In the genomic region with DNA sequence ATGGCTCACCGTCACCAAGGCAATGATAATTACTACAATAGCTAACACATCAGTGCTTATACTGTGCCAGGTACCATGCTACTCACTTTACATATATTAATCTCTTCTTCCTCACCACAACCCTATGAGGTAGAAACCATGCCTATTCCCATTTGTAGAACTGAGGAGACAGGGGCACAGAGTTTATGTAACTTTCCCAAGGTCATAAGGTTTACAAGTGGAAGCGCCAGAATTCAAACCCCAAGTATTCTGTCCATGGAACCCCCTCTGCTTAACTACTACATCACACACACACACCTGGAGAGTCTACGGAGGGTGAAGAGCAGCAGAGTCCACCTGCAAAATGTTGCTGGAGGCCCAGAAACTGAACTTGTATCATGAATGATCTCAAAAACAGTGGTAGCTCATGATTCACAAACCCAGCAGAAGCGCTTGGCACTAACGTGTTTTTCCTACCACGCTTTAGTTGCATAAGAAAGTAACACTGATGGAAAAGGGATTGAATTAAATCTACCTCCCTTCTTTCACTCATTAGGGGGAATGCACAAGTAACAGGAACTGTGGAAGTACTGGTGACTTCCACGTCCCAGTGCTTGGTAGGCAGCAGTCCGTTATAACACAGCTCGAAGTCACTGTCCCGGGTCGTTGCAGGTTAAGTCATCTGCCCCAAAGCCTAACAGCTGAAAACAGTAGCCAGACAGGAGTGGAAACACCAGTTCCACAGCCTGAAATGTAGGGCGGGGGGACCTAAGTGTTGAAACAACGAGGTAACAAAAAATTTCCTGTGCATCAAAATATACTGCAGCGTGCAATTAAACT, we compare ENCODE assay signal across 8 cellular contexts. TPM values are rescaled to one million over a fixed set of nuclear protein-coding genes. Genes with fewer than 3 reads are reported as not detected.
DNase-seq lines count a peak whose midpoint lies in the region; ATAC-seq lines count a peak whose summit lies in the region.

No MANE protein-coding gene starts in this region.

- H3K4me1 Mint-ChIP-seq in naive B cell, result peaks cover 50 to 65% (median 64%) of the 10 kb centered on the region in 3 donors

- peak overlapping the region in 5 of 6 donors; percentile 30 to 99 (median 58) for H3K27ac Mint-ChIP-seq in naive B cell

- ATAC-seq in naive B cell (ENCODE audit: low read depth in 2 of 2) (no peak), HG02981 (IDR thresholded peaks at IDR 0.05; ENCODE audit: unreplicated experiment) (no peak), HG03175 (IDR thresholded peaks at IDR 0.05; ENCODE audit: unreplicated experiment) (no peak)

- H3K27ac ChIP-seq in caudate nucleus (ENCODE audit: low read depth, low read length), result peak overlapping the region; percentile 52

- H3K27me3 Mint-ChIP-seq in naive B cell, result no peaks in the 10 kb centered on the region

- H3K9me3 Mint-ChIP-seq in naive B cell, result no peaks in the 10 kb centered on the region

- no peaks in the 10 kb centered on the region for H3K36me3 Mint-ChIP-seq in naive B cell

- DNase-seq in DMS53 (lab: John Stamatoyannopoulos, UW), result peak; percentile 79
- peak; percentile 51 to 60 for DNase-seq in Kasumi-1 (lab: John Stamatoyannopoulos, UW)
- peak in 1 of 61 donors; percentile 2 for DNase-seq in caudate nucleus (lab: John Stamatoyannopoulos, UW)
- no peak for DNase-seq in naive B cell
- no peak for DNase-seq in ecto neural progenitor cell (ENCODE audit: low spot score)
- DNase-seq in iPS-NIHi11 (ENCODE audit: low spot score), result no peak

- H3K4me3 Mint-ChIP-seq in naive B cell, result peak overlapping the region; percentile 48 to 97 (median 78)

RNA-seq across cellular contexts. Expression of a gene that starts 2.0 kb away (rescaled TPM):
- polyA plus RNA-seq in naive B cell (ENCODE audit: low read depth in 6 of 6), result 10 to 100 TPM in 5 of 6 donors, 1 to 10 TPM in 1; 6.7 to 23.6 (median 20.6) TPM

Comparison
In these comparisons a context has a peak if more than half of its experiments do, and no peak if none do; other contexts are left out.
1. DNase-seq: peak in DMS53 (single experiment) and Kasumi-1 (2 of 2); none in naive B cell (single experiment), ecto neural progenitor cell (single experiment) and iPS-NIHi11 (single experiment).